ENCODE assay signal across 8 cellular contexts in the genomic region with DNA sequence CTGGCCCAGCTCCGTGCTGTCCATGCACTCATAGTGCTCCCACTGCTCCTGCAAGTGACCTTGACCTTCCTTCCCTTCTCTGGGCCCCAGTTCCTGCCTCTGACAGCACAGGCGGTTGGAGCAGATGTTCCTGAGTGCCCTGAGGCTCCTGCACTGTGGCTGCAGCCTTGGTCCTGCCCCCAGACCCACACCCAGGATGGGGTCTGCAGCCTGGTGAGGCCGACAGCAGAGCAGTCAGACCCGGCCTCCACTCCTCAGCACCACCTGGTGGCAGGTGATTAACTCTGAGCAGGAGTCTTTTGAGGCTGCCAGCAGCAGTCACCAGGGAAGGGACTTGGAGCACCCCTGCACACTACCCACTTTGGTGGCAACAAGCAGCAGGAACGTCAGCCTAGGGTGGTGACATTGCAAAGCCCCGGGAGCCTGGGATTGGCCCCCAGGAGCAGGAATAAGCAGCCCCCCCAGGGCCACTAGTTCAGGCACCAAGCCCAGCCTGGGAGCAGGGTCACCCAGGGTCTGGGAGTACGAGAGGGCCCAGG.
DNase-seq lines count a peak whose midpoint lies in the region; ATAC-seq and TF ChIP-seq lines count a peak whose summit lies in the region.

No MANE protein-coding gene starts in this region.

- H3K4me2 ChIP-seq in hepatocyte, result no peak overlapping the region

- peak; percentile 58 for TF ChIP-seq CTCF in hepatocyte (IDR thresholded peaks at IDR 0.05; ENCODE audit: poor library complexity)

- no peak overlapping the region for H3K4me3 ChIP-seq in hepatocyte

- no peaks in the 10 kb centered on the region for H3K9me3 ChIP-seq in hepatocyte (ENCODE audit: low read depth)

- no peak overlapping the region for H3K4me3 Mint-ChIP-seq in activated naive CD4-positive, alpha-beta T cell treated with anti-CD3 and anti-CD28 coated beads, Interleukin-2, amount 50 U/mL, for 24 hours

- H3K27ac ChIP-seq in hepatocyte, result no peak overlapping the region

- no peaks in the 10 kb centered on the region for H3K9me2 ChIP-seq in hepatocyte (replicated peaks; ENCODE audit: insufficient read depth)

- intact Hi-C loops in Right ventricle myocardium inferior (cut with DNase I) (loop anchor here (1.0 to 5.0 kb wide), 2 partner anchors 51 to 176 kb away; no protein-coding TSS in a partner anchor), cardiac septum (cut with DNase I) (loop anchor here (2.0 to 5.0 kb wide), 2 partner anchors 161 to 176 kb away; no protein-coding TSS in a partner anchor)

- no peaks in the 10 kb centered on the region for H3K4me1 Mint-ChIP-seq in activated naive CD4-positive, alpha-beta T cell treated with anti-CD3 and anti-CD28 coated beads, Interleukin-2, amount 50 U/mL, for 24 hours

- peak overlapping the region; percentile 30 for H3K27ac Mint-ChIP-seq in activated naive CD4-positive, alpha-beta T cell treated with anti-CD3 and anti-CD28 coated beads, Interleukin-2, amount 50 U/mL, for 24 hours

- peaks cover 30% of the 10 kb centered on the region for H3K27me3 ChIP-seq in hepatocyte

- H3K4me1 ChIP-seq in hepatocyte (ENCODE audit: insufficient read depth), result peaks cover 26% of the 10 kb centered on the region

- WGBS in hepatocyte (ENCODE audit: low lambda C conversion rate, missing lambda C conversion rate), result 47% methylated on average over 7 of the region's 7 CpGs

- no peaks in the 10 kb centered on the region for H3K79me2 ChIP-seq in hepatocyte

- no peaks in the 10 kb centered on the region for H3K36me3 Mint-ChIP-seq in activated naive CD4-positive, alpha-beta T cell treated with anti-CD3 and anti-CD28 coated beads, Interleukin-2, amount 50 U/mL, for 24 hours

- H4K20me1 ChIP-seq in hepatocyte (ENCODE audit: insufficient read depth, poor library complexity, severe bottlenecking), result no peaks in the 10 kb centered on the region

- H3K27me3 Mint-ChIP-seq in activated naive CD4-positive, alpha-beta T cell treated with anti-CD3 and anti-CD28 coated beads, Interleukin-2, amount 50 U/mL, for 24 hours, result peaks cover 22% of the 10 kb centered on the region

- peak; percentile 53 for ATAC-seq in Right ventricle myocardium inferior

- DNase-seq in Right ventricle myocardium inferior (ENCODE audit: missing footprints), result peak; percentile 59
- DNase-seq in cardiac septum (ENCODE audit: low spot score), result no peak
- peak; percentile 14 for DNase-seq in NCI-H2227 treated with DMSO at 0.1 percent for 48 hours (lab: John Stamatoyannopoulos, UW)
- peak; percentile 61 for DNase-seq in hepatocyte (ENCODE audit: low spot score)
- peak; percentile 35 to 42 for DNase-seq in stimulated activated CD4-positive, alpha-beta T cell treated with anti-CD3 and anti-CD28 coated beads, Interleukin-4, amount 100 ng/mL, for 48 hours (ENCODE audit: low read depth in 2 of 2)
- DNase-seq in KG1 (lab: John Stamatoyannopoulos, UW), result no peak
- DNase-seq in pons (ENCODE audit: low spot score), result no peak

- H2AFZ ChIP-seq in hepatocyte, result no peak overlapping the region

- H3K9me3 Mint-ChIP-seq in activated naive CD4-positive, alpha-beta T cell treated with anti-CD3 and anti-CD28 coated beads, Interleukin-2, amount 50 U/mL, for 24 hours, result no peaks in the 10 kb centered on the region

- no peaks in the 10 kb centered on the region for H3K36me3 ChIP-seq in hepatocyte (replicated peaks; ENCODE audit: insufficient read depth, low read depth)

Comparison
In these comparisons a context has a peak if more than half of its experiments do, and no peak if none do; other contexts are left out.
1. DNase-seq: peak in Right ventricle myocardium inferior (single experiment), NCI-H2227 treated with DMSO at 0.1 percent for 48 hours (single experiment), hepatocyte (single experiment) and stimulated activated CD4-positive, alpha-beta T cell treated with anti-CD3 and anti-CD28 coated beads, Interleukin-4, amount 100 ng/mL, for 48 hours (2 of 2); none in cardiac septum (single experiment), KG1 (single experiment) and pons (single experiment).